37 cellular contexts compared by ENCODE assay signal in genomic region chr19:33201473-33201872, GRCh38. TPM values are rescaled to one million over a fixed set of nuclear protein-coding genes. Genes with fewer than 3 reads are reported as not detected.
"Had no signal": no experiment of that assay in that cellular context is flagged by ENCODE, and none has a peak within 500 bp of the region (broad histone marks: within the 10 kb centered on the region; RNA-seq: fewer than 3 reads in every experiment).

No MANE protein-coding gene starts in this region.

- H2AFZ ChIP-seq: hepatocyte had no signal

- H3K27me3 ChIP-seq: adrenal gland, body of pancreas, cardiac muscle cell, colonic mucosa, gastroesophageal sphincter, heart right ventricle, hepatocyte had no signal

- H3K27ac Mint-ChIP-seq: activated CD4-positive, alpha-beta memory T cell treated with anti-CD3 and anti-CD28 coated beads for 36 hours; activated CD4-positive, alpha-beta T cell treated with anti-CD3 and anti-CD28 coated beads for 36 hours; activated CD4-positive, alpha-beta T cell treated with anti-CD3 and anti-CD28 coated beads, Interleukin-2, amount 10 ng/mL, durations not matched to agents 24 days and 14 days; activated CD8-positive, alpha-beta T cell treated with anti-CD3 and anti-CD28 coated beads, Interleukin-2, amount 10 ng/mL, durations not matched to agents 7 days and 5 days; activated naive CD4-positive, alpha-beta T cell treated with anti-CD3 and anti-CD28 coated beads for 36 hours; activated naive CD4-positive, alpha-beta T cell treated with anti-CD3 and anti-CD28 coated beads, Interleukin-2, amount 50 U/mL, for 24 hours; activated naive CD8-positive, alpha-beta T cell treated with anti-CD3 and anti-CD28 coated beads for 36 hours; activated naive CD8-positive, alpha-beta T cell treated with anti-CD3 and anti-CD28 coated beads, Interleukin-2, amount 50 U/mL, for 24 hours; activated T-cell treated with anti-CD3 and anti-CD28 coated beads, Interleukin-2, amount 50 U/mL, for 24 hours; activated T-helper 2 cell treated with anti-CD3 and anti-CD28 coated beads, Interferon-gamma antibody, Interleukin-2, Interleukin-4, amounts not matched to agents 10 μg/mL and 5 μg/mL and 100 μg/mL, durations not matched to agents 14 hours and 24 hours and 36 hours had no signal

- H3K4me1 Mint-ChIP-seq: activated CD4-positive, alpha-beta T cell treated with anti-CD3 and anti-CD28 coated beads, Interleukin-2, amount 10 ng/mL, durations not matched to agents 24 days and 14 days; activated naive CD4-positive, alpha-beta T cell treated with anti-CD3 and anti-CD28 coated beads, Interleukin-2, amount 50 U/mL, for 24 hours; activated naive CD8-positive, alpha-beta T cell treated with anti-CD3 and anti-CD28 coated beads, Interleukin-2, amount 50 U/mL, for 24 hours had no signal

- H3K9me3 Mint-ChIP-seq: activated CD4-positive, alpha-beta memory T cell treated with anti-CD3 and anti-CD28 coated beads for 36 hours; activated CD4-positive, alpha-beta T cell treated with anti-CD3 and anti-CD28 coated beads, Interleukin-2, amount 10 ng/mL, durations not matched to agents 24 days and 14 days; activated naive CD4-positive, alpha-beta T cell treated with anti-CD3 and anti-CD28 coated beads for 36 hours; activated naive CD4-positive, alpha-beta T cell treated with anti-CD3 and anti-CD28 coated beads, Interleukin-2, amount 50 U/mL, for 24 hours; activated naive CD8-positive, alpha-beta T cell treated with anti-CD3 and anti-CD28 coated beads for 36 hours; activated naive CD8-positive, alpha-beta T cell treated with anti-CD3 and anti-CD28 coated beads, Interleukin-2, amount 50 U/mL, for 24 hours; activated T-cell treated with anti-CD3 and anti-CD28 coated beads, Interleukin-2, amount 50 U/mL, for 24 hours; activated T-helper 2 cell treated with anti-CD3 and anti-CD28 coated beads, Interferon-gamma antibody, Interleukin-2, Interleukin-4, amounts not matched to agents 10 μg/mL and 5 μg/mL and 100 μg/mL, durations not matched to agents 14 hours and 24 hours and 36 hours had no signal

- DNase-seq: activated CD4-positive, alpha-beta memory T cell treated with anti-CD3 and anti-CD28 coated beads for 36 hours; activated CD4-positive, alpha-beta T cell treated with anti-CD3 and anti-CD28 coated beads for 36 hours; activated CD4-positive, alpha-beta T cell treated with anti-CD3 and anti-CD28 coated beads, Interleukin-2, amount 10 ng/mL, durations not matched to agents 24 days and 14 days; activated CD4-positive, CD25-positive, alpha-beta regulatory T cell; activated CD4-positive, CD25-positive, alpha-beta regulatory T cell treated with anti-CD3 and anti-CD28 coated beads, Interleukin-2, amount 50 U/mL, for 72 hours; activated CD8-positive, alpha-beta memory T cell treated with anti-CD3 and anti-CD28 coated beads, Interleukin-2, amount 50 U/mL, for 48 hours; activated CD8-positive, alpha-beta T cell treated with anti-CD3 and anti-CD28 coated beads, Interleukin-2, amount 10 ng/mL, durations not matched to agents 7 days and 5 days; activated effector memory CD4-positive, alpha-beta T cell treated with anti-CD3 and anti-CD28 coated beads, Interleukin-2, amount 50 U/mL, for 16 hours; activated naive CD4-positive, alpha-beta T cell treated with anti-CD3 and anti-CD28 coated beads for 36 hours; activated naive CD8-positive, alpha-beta T cell treated with anti-CD3 and anti-CD28 coated beads for 36 hours; activated naive CD8-positive, alpha-beta T cell treated with anti-CD3 and anti-CD28 coated beads, Interleukin-2, amount 50 U/mL, for 24 hours; activated T-cell treated with anti-CD3 and anti-CD28 coated beads for 4 hours; activated T-cell treated with anti-CD3 and anti-CD28 coated beads, Interleukin-2, amount 50 U/mL, for 24 hours; adrenal gland; amygdala; aorta; body of pancreas; central memory CD4-positive, alpha-beta T cell; cerebellar nuclear complex; colonic mucosa; effector CD8-positive, alpha-beta T cell; esophagus squamous epithelium; foreskin melanocyte; heart right ventricle; T-helper 2 cell had no signal

- H3K4me1 ChIP-seq: adrenal gland, body of pancreas, colonic mucosa, esophagus squamous epithelium, gastroesophageal sphincter, heart right ventricle had no signal

- ATAC-seq: activated CD4-positive, alpha-beta T cell treated with anti-CD3 and anti-CD28 coated beads for 36 hours; activated CD8-positive, alpha-beta T cell treated with anti-CD3 and anti-CD28 coated beads, Interleukin-2, amount 10 ng/mL, durations not matched to agents 7 days and 5 days; activated naive CD8-positive, alpha-beta T cell treated with anti-CD3 and anti-CD28 coated beads, Interleukin-2, amount 50 U/mL, for 24 hours; body of pancreas; gastroesophageal sphincter; heart right ventricle had no signal

- H3K4me2 ChIP-seq: hepatocyte had no signal

- H3K27ac ChIP-seq: adrenal gland, body of pancreas, cardiac muscle cell, colonic mucosa, epithelial cell of prostate, esophagus squamous epithelium, gastroesophageal sphincter, heart right ventricle, hepatocyte had no signal

- H3K4me3 ChIP-seq: adrenal gland, body of pancreas, cardiac muscle cell, colonic mucosa, esophagus squamous epithelium, gastroesophageal sphincter, heart right ventricle, hepatocyte had no signal

- H3K4me3 Mint-ChIP-seq: activated CD4-positive, alpha-beta memory T cell treated with anti-CD3 and anti-CD28 coated beads for 36 hours; activated CD4-positive, alpha-beta T cell treated with anti-CD3 and anti-CD28 coated beads for 36 hours; activated CD4-positive, alpha-beta T cell treated with anti-CD3 and anti-CD28 coated beads, Interleukin-2, amount 10 ng/mL, durations not matched to agents 24 days and 14 days; activated CD8-positive, alpha-beta T cell treated with anti-CD3 and anti-CD28 coated beads, Interleukin-2, amount 10 ng/mL, durations not matched to agents 7 days and 5 days; activated naive CD4-positive, alpha-beta T cell treated with anti-CD3 and anti-CD28 coated beads for 36 hours; activated naive CD4-positive, alpha-beta T cell treated with anti-CD3 and anti-CD28 coated beads, Interleukin-2, amount 50 U/mL, for 24 hours; activated naive CD8-positive, alpha-beta T cell treated with anti-CD3 and anti-CD28 coated beads for 36 hours; activated naive CD8-positive, alpha-beta T cell treated with anti-CD3 and anti-CD28 coated beads, Interleukin-2, amount 50 U/mL, for 24 hours; activated T-cell treated with anti-CD3 and anti-CD28 coated beads, Interleukin-2, amount 50 U/mL, for 24 hours had no signal

- H3K9me3 ChIP-seq: adrenal gland, body of pancreas, colonic mucosa, esophagus squamous epithelium, gastroesophageal sphincter, heart right ventricle had no signal

- H3K36me3 ChIP-seq: cardiac muscle cell, colonic mucosa had no signal

- H3K36me3 Mint-ChIP-seq: activated CD4-positive, alpha-beta memory T cell treated with anti-CD3 and anti-CD28 coated beads for 36 hours; activated naive CD4-positive, alpha-beta T cell treated with anti-CD3 and anti-CD28 coated beads, Interleukin-2, amount 50 U/mL, for 24 hours; activated naive CD8-positive, alpha-beta T cell treated with anti-CD3 and anti-CD28 coated beads for 36 hours had no signal

RNA-seq across cellular contexts. Expression of gene LRP3, which starts 7.3 kb away (rescaled TPM):
- total RNA-seq: activated CD8-positive, alpha-beta T cell treated with anti-CD3 and anti-CD28 coated beads, Interleukin-2, amount 10 ng/mL, durations not matched to agents 7 days and 5 days had no signal

RNA-seq across cellular contexts. Expression of gene SLC7A10, which starts 24.2 kb away (rescaled TPM):
- total RNA-seq: activated CD4-positive, alpha-beta memory T cell treated with anti-CD3 and anti-CD28 coated beads for 36 hours; activated CD4-positive, alpha-beta T cell treated with anti-CD3 and anti-CD28 coated beads for 36 hours; activated CD4-positive, alpha-beta T cell treated with anti-CD3 and anti-CD28 coated beads, Interleukin-2, amount 10 ng/mL, durations not matched to agents 24 days and 14 days; activated CD8-positive, alpha-beta memory T cell treated with anti-CD3 and anti-CD28 coated beads for 36 hours; activated CD8-positive, alpha-beta T cell treated with anti-CD3 and anti-CD28 coated beads, Interleukin-2, amount 10 ng/mL, durations not matched to agents 7 days and 5 days; activated naive CD4-positive, alpha-beta T cell treated with anti-CD3 and anti-CD28 coated beads for 36 hours; activated naive CD8-positive, alpha-beta T cell treated with anti-CD3 and anti-CD28 coated beads for 36 hours; activated T-helper 2 cell treated with anti-CD3 and anti-CD28 coated beads, Interferon-gamma antibody, Interleukin-2, Interleukin-4, amounts not matched to agents 10 μg/mL and 5 μg/mL and 100 μg/mL, durations not matched to agents 14 hours and 24 hours and 36 hours; cardiac muscle cell; colonic mucosa; dermis microvascular lymphatic vessel endothelial cell; endothelial cell of umbilical vein; esophagus squamous epithelium; fibroblast of lung; fibroblast of villous mesenchyme; gastroesophageal sphincter; glomerular endothelial cell had no signal
